ENCODE assay signal across 21 cellular contexts in the genomic region with DNA sequence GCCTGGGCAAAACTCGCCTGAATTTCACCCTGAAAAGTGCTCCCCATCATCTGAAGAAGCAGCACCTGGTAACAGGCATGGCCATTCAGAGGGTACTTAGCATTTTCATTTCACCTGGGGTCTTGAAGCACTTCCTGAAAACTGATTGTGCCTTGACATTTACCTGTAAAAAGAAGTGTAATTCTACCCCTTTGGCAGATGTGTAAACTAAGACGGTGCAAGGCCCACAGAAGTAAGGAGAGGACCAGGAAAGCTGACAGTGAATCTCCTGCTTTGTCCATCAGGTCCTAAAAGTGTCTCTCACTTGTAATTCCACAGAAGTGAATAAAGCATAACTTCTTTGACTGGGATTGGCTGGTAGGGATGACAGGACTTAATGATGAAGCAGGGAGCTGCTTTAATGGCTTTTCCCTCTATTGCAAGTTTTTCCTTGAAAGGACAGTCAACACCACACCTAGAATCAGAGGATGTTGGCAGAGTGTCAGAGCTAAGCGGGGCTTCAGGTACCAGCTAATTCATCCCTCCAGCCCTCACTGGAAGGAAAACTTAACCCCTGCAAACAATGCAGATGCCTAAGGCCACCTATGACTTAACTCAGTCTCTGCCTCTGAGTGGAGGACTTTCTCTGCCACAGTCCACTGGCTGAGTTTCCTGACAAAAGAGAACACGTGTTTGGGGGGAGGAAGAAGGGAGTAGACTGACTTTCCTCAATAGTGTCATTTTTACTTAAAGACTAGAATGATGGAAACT.
"Had no signal": no experiment of that assay in that cellular context is flagged by ENCODE, and none has a peak within 500 bp of the region (broad histone marks: within the 10 kb centered on the region; RNA-seq: fewer than 3 reads in every experiment).

No MANE protein-coding gene starts in this region.

- H3K27me3 Mint-ChIP-seq: activated CD4-positive, alpha-beta T cell treated with anti-CD3 and anti-CD28 coated beads, Interleukin-2, amount 10 ng/mL, durations not matched to agents 24 days and 14 days; activated T-cell treated with anti-CD3 and anti-CD28 coated beads, Interleukin-2, amount 50 U/mL, for 24 hours; brain; progenitor cell of endocrine pancreas had no signal

- H3K4me2 ChIP-seq: hepatocyte had no signal

- H3K4me1 Mint-ChIP-seq: activated CD4-positive, alpha-beta T cell treated with anti-CD3 and anti-CD28 coated beads, Interleukin-2, amount 10 ng/mL, durations not matched to agents 24 days and 14 days; brain had no signal

- H2AFZ ChIP-seq: hepatocyte had no signal

- H3K4me3 Mint-ChIP-seq: activated CD4-positive, alpha-beta T cell treated with anti-CD3 and anti-CD28 coated beads, Interleukin-2, amount 10 ng/mL, durations not matched to agents 24 days and 14 days; activated CD8-positive, alpha-beta T cell treated with anti-CD3 and anti-CD28 coated beads for 36 hours; activated naive CD4-positive, alpha-beta T cell treated with anti-CD3 and anti-CD28 coated beads for 36 hours; activated T-cell treated with anti-CD3 and anti-CD28 coated beads, Interleukin-2, amount 50 U/mL, for 24 hours; brain; natural killer cell treated with Interleukin-12 subunit alpha and Interleukin-12 subunit beta and Interleukin-15 and Interleukin-18, amount 100 ng/mL, for 72 hours had no signal

- H3K27ac ChIP-seq: colonic mucosa, hepatocyte, lower lobe of right lung, tibial nerve, vagina had no signal

- ATAC-seq: activated CD8-positive, alpha-beta T cell treated with anti-CD3 and anti-CD28 coated beads for 36 hours; left colon; lower lobe of right lung; natural killer cell treated with Interleukin-12 subunit alpha and Interleukin-12 subunit beta and Interleukin-15 and Interleukin-18, amount 100 ng/mL, for 72 hours had no signal

- H3K36me3 Mint-ChIP-seq: natural killer cell treated with Interleukin-12 subunit alpha and Interleukin-12 subunit beta and Interleukin-15 and Interleukin-18, amount 100 ng/mL, for 72 hours had no signal

- H3K9me3 Mint-ChIP-seq: activated CD4-positive, alpha-beta T cell treated with anti-CD3 and anti-CD28 coated beads, Interleukin-2, amount 10 ng/mL, durations not matched to agents 24 days and 14 days; activated CD8-positive, alpha-beta T cell treated with anti-CD3 and anti-CD28 coated beads for 36 hours; activated naive CD4-positive, alpha-beta T cell treated with anti-CD3 and anti-CD28 coated beads for 36 hours; activated T-cell treated with anti-CD3 and anti-CD28 coated beads, Interleukin-2, amount 50 U/mL, for 24 hours; activated T-helper 2 cell treated with anti-CD3 and anti-CD28 coated beads, Interferon-gamma antibody, Interleukin-2, Interleukin-4, amounts not matched to agents 10 μg/mL and 5 μg/mL and 100 μg/mL, durations not matched to agents 14 hours and 24 hours and 36 hours had no signal

- H3K79me2 ChIP-seq: hepatocyte had no signal

- DNase-seq: activated CD4-positive, alpha-beta T cell treated with anti-CD3 and anti-CD28 coated beads, Interleukin-2, amount 10 ng/mL, durations not matched to agents 24 days and 14 days; activated CD8-positive, alpha-beta T cell treated with anti-CD3 and anti-CD28 coated beads for 36 hours; activated naive CD4-positive, alpha-beta T cell treated with anti-CD3 and anti-CD28 coated beads for 36 hours; activated T-cell treated with anti-CD3 and anti-CD28 coated beads, Interleukin-2, amount 50 U/mL, for 24 hours; anterior cingulate cortex; central memory CD4-positive, alpha-beta T cell; colonic mucosa; left colon; lower lobe of right lung; stimulated activated CD4-positive, alpha-beta T cell treated with anti-CD3 and anti-CD28 coated beads, Interleukin-2, amount 100 ng/mL, for 24 hours; stimulated activated naive CD4-positive, alpha-beta T cell treated with Interleukin-2 at 50 U/mL for 16 hours; substantia nigra; T-helper 1 cell; T1000 had no signal

- H3K27ac Mint-ChIP-seq: activated CD4-positive, alpha-beta T cell treated with anti-CD3 and anti-CD28 coated beads, Interleukin-2, amount 10 ng/mL, durations not matched to agents 24 days and 14 days; activated CD8-positive, alpha-beta T cell treated with anti-CD3 and anti-CD28 coated beads for 36 hours; activated naive CD4-positive, alpha-beta T cell treated with anti-CD3 and anti-CD28 coated beads for 36 hours; activated T-cell treated with anti-CD3 and anti-CD28 coated beads, Interleukin-2, amount 50 U/mL, for 24 hours; activated T-helper 2 cell treated with anti-CD3 and anti-CD28 coated beads, Interferon-gamma antibody, Interleukin-2, Interleukin-4, amounts not matched to agents 10 μg/mL and 5 μg/mL and 100 μg/mL, durations not matched to agents 14 hours and 24 hours and 36 hours; natural killer cell treated with Interleukin-12 subunit alpha and Interleukin-12 subunit beta and Interleukin-15 and Interleukin-18, amount 100 ng/mL, for 72 hours; progenitor cell of endocrine pancreas had no signal

- H3K9me3 ChIP-seq: colonic mucosa, lower lobe of right lung, tibial nerve, vagina had no signal

- H3K4me1 ChIP-seq: colonic mucosa, tibial nerve, vagina had no signal

- H3K36me3 ChIP-seq: colonic mucosa had no signal

- H3K27me3 ChIP-seq: colonic mucosa, hepatocyte, tibial nerve, vagina had no signal

- H3K4me3 ChIP-seq: colonic mucosa, hepatocyte, lower lobe of right lung, tibial nerve, vagina had no signal
